In genomic region chr3:27349832-27350231, GRCh38 we compare ENCODE assay signal across 12 cellular contexts. TPM values are rescaled to one million over a fixed set of nuclear protein-coding genes. Genes with fewer than 3 reads are reported as not detected.
DNase-seq lines count a peak whose midpoint lies in the region; ATAC-seq and TF ChIP-seq lines count a peak whose summit lies in the region.
"Had no signal": no experiment of that assay in that cellular context is flagged by ENCODE, and none has a peak within 500 bp of the region (broad histone marks: within the 10 kb centered on the region; RNA-seq: fewer than 3 reads in every experiment).

No MANE protein-coding gene starts in this region.

- TF ChIP-seq CTCF in RWPE2 (IDR thresholded peaks at IDR 0.05; ENCODE audit: poor library complexity, severe bottlenecking) = no peak

- peak overlapping the region in 3 of 4 donors; percentile 5 to 55 (median 11) for H3K4me3 Mint-ChIP-seq in CD4-positive, CD25-positive, alpha-beta regulatory T cell

- no peaks in the 10 kb centered on the region for H3K9me3 Mint-ChIP-seq in CD4-positive, CD25-positive, alpha-beta regulatory T cell

- H3K4me1 Mint-ChIP-seq in CD4-positive, CD25-positive, alpha-beta regulatory T cell = peaks cover 6 to 61% (median 27%) of the 10 kb centered on the region in 4 donors

- H3K27ac ChIP-seq in CD4-positive, CD25-positive, alpha-beta regulatory T cell (ENCODE audit: insufficient read depth, low read length, poor library complexity, severe bottlenecking) = peak overlapping the region; percentile 18
- peak overlapping the region; percentile 41 for H3K27ac ChIP-seq in RWPE2 (ENCODE audit: poor library complexity, severe bottlenecking)

- peak in 1 of 3 donors; percentile 23 for DNase-seq in CD4-positive, CD25-positive, alpha-beta regulatory T cell
- DNase-seq in RWPE2 (ENCODE audit: low spot score) = no peak
- no peak for DNase-seq in cerebellum (ENCODE audit: low spot score)
- DNase-seq in activated CD4-positive, alpha-beta T cell treated with anti-CD3 and anti-CD28 coated beads for 4 hours = no peak
- DNase-seq in T-helper 1 cell = no peak
- DNase-seq in NCI-H2227 treated with DMSO at 0.1 percent for 48 hours (lab: John Stamatoyannopoulos, UW) = no peak
- DNase-seq: anterior cingulate cortex, left colon, NCI-H1694 treated with DMSO at 0.1 percent for 48 hours, SIG-M5 had no signal

- H3K4me3 ChIP-seq in CD4-positive, CD25-positive, alpha-beta regulatory T cell (ENCODE audit: low read depth, low read length) = peak overlapping the region; percentile 59
- no peak overlapping the region for H3K4me3 ChIP-seq in RWPE2 (ENCODE audit: severe bottlenecking)

- H3K27me3 ChIP-seq in CD4-positive, CD25-positive, alpha-beta regulatory T cell (ENCODE audit: control insufficient read depth, insufficient read depth, low read length) = no peaks in the 10 kb centered on the region
- no peaks in the 10 kb centered on the region for H3K27me3 ChIP-seq in RWPE2 (ENCODE audit: insufficient read depth, poor library complexity, severe bottlenecking)

- H3K36me3 ChIP-seq in CD4-positive, CD25-positive, alpha-beta regulatory T cell (ENCODE audit: control insufficient read depth, insufficient read depth, low read length) = no peaks in the 10 kb centered on the region
- no peaks in the 10 kb centered on the region for H3K36me3 ChIP-seq in RWPE2 (ENCODE audit: low read depth)

- no peaks in the 10 kb centered on the region for H3K9me3 ChIP-seq in CD4-positive, CD25-positive, alpha-beta regulatory T cell (ENCODE audit: control insufficient read depth in 2 of 2, low read length in 2 of 2)
- H3K9me3 ChIP-seq in RWPE2 (ENCODE audit: severe bottlenecking) = no peaks in the 10 kb centered on the region

- H3K4me1 ChIP-seq in CD4-positive, CD25-positive, alpha-beta regulatory T cell (ENCODE audit: control insufficient read depth, insufficient read depth, low read length, poor library complexity, severe bottlenecking) = peaks cover 23% of the 10 kb centered on the region
- H3K4me1 ChIP-seq in RWPE2 (ENCODE audit: insufficient read depth, poor library complexity, severe bottlenecking) = peaks cover 17% of the 10 kb centered on the region

- H3K36me3 Mint-ChIP-seq in CD4-positive, CD25-positive, alpha-beta regulatory T cell = no peaks in the 10 kb centered on the region

- no peak for ATAC-seq in CD4-positive, CD25-positive, alpha-beta regulatory T cell (ENCODE audit: low read depth in 2 of 2)
- ATAC-seq in GM19455 (IDR thresholded peaks at IDR 0.05; ENCODE audit: unreplicated experiment) (peak; percentile 74), HG03066 (IDR thresholded peaks at IDR 0.05; ENCODE audit: low read depth, unreplicated experiment) (peak; percentile 85), RWPE2 (ENCODE audit: low read depth) (peak; percentile 78)
- ATAC-seq: left colon had no signal

- peak overlapping the region; percentile 0 to 45 (median 41) for H3K27ac Mint-ChIP-seq in CD4-positive, CD25-positive, alpha-beta regulatory T cell

- no peaks in the 10 kb centered on the region for H3K27me3 Mint-ChIP-seq in CD4-positive, CD25-positive, alpha-beta regulatory T cell

RNA-seq across cellular contexts. Expression of gene NEK10, which starts 19.4 kb away (rescaled TPM):
- total RNA-seq in CD4-positive, CD25-positive, alpha-beta regulatory T cell = 3.9 TPM
- polyA plus RNA-seq in CD4-positive, CD25-positive, alpha-beta regulatory T cell = under 1 TPM in 1 of 4 donors, not detected in 3; 0.54 TPM
- total RNA-seq in cerebellum = 31.5 TPM

Comparison
In these comparisons a context has a peak if more than half of its experiments do, and no peak if none do; other contexts are left out.
1. ATAC-seq: peak in GM19455 (single experiment), HG03066 (single experiment) and RWPE2 (single experiment); none in CD4-positive, CD25-positive, alpha-beta regulatory T cell (0 of 2).